In genomic region chr3:13537926-13538325, GRCh38 we compare ENCODE assay signal across 1 cellular context.
TF ChIP-seq lines count a peak whose summit lies in the region.

No MANE protein-coding gene starts in this region.

TF ChIP-seq in HepG2, 621 proteins besides CTCF, POLR2A, EP300 and RAD21:
- TF ChIP-seq ZNF407 (CRISPR knock-in tag; IDR thresholded peaks at IDR 0.05; ENCODE audit: not compliant biosample characterization): no peak
- no peak for TF ChIP-seq PRPF4 (IDR thresholded peaks at IDR 0.05; ENCODE audit: low read depth, low read length, poor library complexity, severe bottlenecking)
- TF ChIP-seq SP5 (CRISPR knock-in tag; IDR thresholded peaks at IDR 0.05; ENCODE audit: borderline replicate concordance, low read depth): no peak
- TF ChIP-seq BRD4 (CRISPR knock-in tag; IDR thresholded peaks at IDR 0.05): no peak
- no peak for TF ChIP-seq NR2F1 (CRISPR knock-in tag; IDR thresholded peaks at IDR 0.05)
- no peak for TF ChIP-seq ZNF234 (CRISPR knock-in tag; conservative IDR thresholded peaks at IDR 0.05)
- no peak for TF ChIP-seq MEIS1 (CRISPR knock-in tag; IDR thresholded peaks at IDR 0.05; ENCODE audit: borderline replicate concordance)
- TF ChIP-seq ZNF550 (CRISPR knock-in tag; IDR thresholded peaks at IDR 0.05; ENCODE audit: borderline replicate concordance): no peak
- TF ChIP-seq POGZ (CRISPR knock-in tag; IDR thresholded peaks at IDR 0.05): no peak
- no peak for TF ChIP-seq ZXDC (CRISPR knock-in tag; IDR thresholded peaks at IDR 0.05)
- TF ChIP-seq RORA (CRISPR knock-in tag; IDR thresholded peaks at IDR 0.05): no peak
- no peak for TF ChIP-seq ZNF605 (CRISPR knock-in tag; IDR thresholded peaks at IDR 0.05)
TF ChIP-seq in HepG2: peak in this region for 0.
